In the genomic region with DNA sequence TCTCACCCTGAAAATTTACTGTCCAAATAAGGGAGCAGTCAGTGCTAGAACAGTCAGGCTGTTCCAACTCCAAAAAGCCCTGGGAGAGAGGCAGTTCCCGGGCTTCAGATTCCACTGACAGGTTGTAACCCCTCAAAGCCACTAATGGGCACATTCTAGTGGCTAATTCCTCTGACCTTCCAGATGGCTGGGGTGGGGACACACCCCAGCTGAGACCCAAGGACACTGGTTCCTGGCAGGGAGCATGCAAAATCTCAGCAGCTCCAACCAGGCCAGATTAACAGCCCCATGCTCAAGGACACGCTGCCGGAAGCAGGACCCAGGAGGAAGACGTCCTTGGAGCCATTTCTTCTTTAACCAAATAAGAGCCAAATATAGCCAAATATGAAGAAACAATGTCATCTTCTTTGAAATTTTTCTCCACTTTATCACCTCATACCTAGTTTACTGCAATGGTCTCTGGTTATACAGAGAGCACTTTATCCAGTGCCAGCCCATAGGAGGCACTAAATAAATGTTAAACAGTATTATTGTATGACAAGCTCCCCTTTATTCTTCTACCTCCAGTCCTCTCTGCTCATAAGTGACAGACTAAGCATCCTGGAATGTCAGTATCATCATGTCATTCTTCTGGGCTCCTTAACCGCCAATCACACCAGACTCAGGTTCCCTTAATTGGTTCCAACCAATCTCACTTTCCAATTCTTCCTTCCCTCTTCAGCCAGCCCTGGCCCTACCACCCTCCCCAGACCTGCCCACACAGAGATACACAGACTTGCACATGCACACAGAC, we compare ENCODE assay signal across 15 cellular contexts.
DNase-seq lines count a peak whose midpoint lies in the region; ATAC-seq and TF ChIP-seq lines count a peak whose summit lies in the region.
"Had no signal": no experiment of that assay in that cellular context is flagged by ENCODE, and none has a peak within 500 bp of the region (broad histone marks: within the 10 kb centered on the region; RNA-seq: fewer than 3 reads in every experiment).

No MANE protein-coding gene starts in this region.

- H3K36me3 ChIP-seq in lung (ENCODE audit: control insufficient read depth in 2 of 2, insufficient read depth in 2 of 2, low read length in 2 of 2) (no peaks in the 10 kb centered on the region), testis (ENCODE audit: low read depth, missing control alignments) (no peaks in the 10 kb centered on the region), SJCRH30 (peaks cover 19% of the 10 kb centered on the region)

- CTCF ChIA-PET in activated CD8-positive, alpha-beta T cell treated with anti-CD3 and anti-CD28 coated beads for 36 hours (lab: Charles Lee): no interaction called here

- H3K27me3 ChIP-seq in lung (ENCODE audit: control insufficient read depth, insufficient read depth): no peaks in the 10 kb centered on the region
- no peaks in the 10 kb centered on the region for H3K27me3 ChIP-seq in testis
- H3K27me3 ChIP-seq in SJCRH30: no peaks in the 10 kb centered on the region

- intact Hi-C loops in testis (cut with DNase I; ENCODE audit: low total_unique reads): no loop called here
- intact Hi-C loops in activated CD8-positive, alpha-beta T cell treated with anti-CD3 and anti-CD28 coated beads for 36 hours (cut with micrococcal nuclease): no loop called here

- ATAC-seq in lung (ENCODE audit: insufficient read depth, low FRiP score) (no peak), HG02588 (IDR thresholded peaks at IDR 0.05; ENCODE audit: unreplicated experiment) (no peak)
- ATAC-seq in activated CD8-positive, alpha-beta T cell treated with anti-CD3 and anti-CD28 coated beads for 36 hours: no peak

- H3K4me3 Mint-ChIP-seq in activated CD8-positive, alpha-beta T cell treated with anti-CD3 and anti-CD28 coated beads for 36 hours: no peak overlapping the region
- H3K4me3 Mint-ChIP-seq: B cell had no signal

- H3K27me3 Mint-ChIP-seq in activated CD8-positive, alpha-beta T cell treated with anti-CD3 and anti-CD28 coated beads for 36 hours: peaks cover 5% of the 10 kb centered on the region

- POLR2A ChIA-PET in activated CD8-positive, alpha-beta T cell treated with anti-CD3 and anti-CD28 coated beads for 36 hours (lab: Charles Lee): no interaction called here

- H3K27ac ChIP-seq in lung (ENCODE audit: low read depth in 1 of 2, low read length in 1 of 2) (peak overlapping the region; percentile 26 to 49), testis (peak overlapping the region; percentile 80 to 91), SJCRH30 (no peak overlapping the region)

- no peaks in the 10 kb centered on the region for H3K36me3 Mint-ChIP-seq in activated CD8-positive, alpha-beta T cell treated with anti-CD3 and anti-CD28 coated beads for 36 hours (ENCODE audit: low read depth)

- peak; percentile 42 for DNase-seq in M059J (ENCODE audit: low read depth)
- peak; percentile 45 for DNase-seq in epithelial cell of esophagus (ENCODE audit: low read depth)
- DNase-seq in lung (ENCODE audit: low spot score): no peak
- DNase-seq in testis: peak; percentile 73
- DNase-seq in SJCRH30: no peak
- no peak for DNase-seq in T1000 (lab: John Stamatoyannopoulos, UW)
- DNase-seq in activated CD8-positive, alpha-beta T cell treated with anti-CD3 and anti-CD28 coated beads for 36 hours: no peak
- DNase-seq: DMS79; effector memory CD4-positive, alpha-beta T cell; hypothalamus; NCI-H1092; NCI-H526 treated with DMSO at 0.1 percent for 48 hours; SIG-M5 had no signal

- 64 to 82% methylated on average over 5 of the region's 5 CpGs for WGBS in lung, 2 donors
- WGBS in testis, 2 donors: 23 to 27% methylated on average over 5 of the region's 5 CpGs

- H3K9me3 Mint-ChIP-seq in activated CD8-positive, alpha-beta T cell treated with anti-CD3 and anti-CD28 coated beads for 36 hours: no peaks in the 10 kb centered on the region

- H3K9me3 ChIP-seq in lung (ENCODE audit: control insufficient read depth in 2 of 2, insufficient read depth in 1 of 2, low read length in 1 of 2): no peaks in the 10 kb centered on the region
- H3K9me3 ChIP-seq in testis: no peaks in the 10 kb centered on the region
- no peaks in the 10 kb centered on the region for H3K9me3 ChIP-seq in SJCRH30 (replicated peaks)

- no peak overlapping the region for H3K27ac Mint-ChIP-seq in activated CD8-positive, alpha-beta T cell treated with anti-CD3 and anti-CD28 coated beads for 36 hours
- H3K27ac Mint-ChIP-seq: B cell had no signal

- H3K4me1 Mint-ChIP-seq in activated CD8-positive, alpha-beta T cell treated with anti-CD3 and anti-CD28 coated beads for 36 hours (ENCODE audit: low read depth): no peaks in the 10 kb centered on the region
- H3K4me1 Mint-ChIP-seq: B cell had no signal

- no peak for TF ChIP-seq POLR2A in testis (IDR thresholded peaks at IDR 0.05)

- no peak overlapping the region for H3K4me3 ChIP-seq in epithelial cell of esophagus (ENCODE audit: low read length)
- H3K4me3 ChIP-seq in lung: no peak overlapping the region
- H3K4me3 ChIP-seq in testis: no peak overlapping the region
- no peak overlapping the region for H3K4me3 ChIP-seq in SJCRH30

- H3K4me1 ChIP-seq in lung (ENCODE audit: control insufficient read depth in 2 of 2, insufficient read depth in 2 of 2, low read length in 2 of 2) (peaks cover 15 to 51% of the 10 kb centered on the region in 2 donors), testis (peaks cover 81% of the 10 kb centered on the region), SJCRH30 (peaks cover 18% of the 10 kb centered on the region)

- TF ChIP-seq CTCF in epithelial cell of esophagus (IDR thresholded peaks at IDR 0.05; ENCODE audit: insufficient read depth, low read depth, low read length, missing control alignments): no peak
- no peak for TF ChIP-seq CTCF in lung (IDR thresholded peaks at IDR 0.05; ENCODE audit: control extremely low read depth, extremely low read depth)
- no peak for TF ChIP-seq CTCF in testis (IDR thresholded peaks at IDR 0.05)
- no peak for TF ChIP-seq CTCF in activated CD8-positive, alpha-beta T cell treated with anti-CD3 and anti-CD28 coated beads for 36 hours (IDR thresholded peaks at IDR 0.05)

Comparison
In these comparisons a context has a peak if more than half of its experiments do, and no peak if none do; other contexts are left out.
1. DNase-seq: peak in M059J (single experiment), epithelial cell of esophagus (single experiment) and testis (single experiment); none in lung (single experiment), SJCRH30 (0 of 2), T1000 (single experiment) and activated CD8-positive, alpha-beta T cell treated with anti-CD3 and anti-CD28 coated beads for 36 hours (single experiment).